17 cellular contexts compared by ENCODE assay signal in the genomic region with DNA sequence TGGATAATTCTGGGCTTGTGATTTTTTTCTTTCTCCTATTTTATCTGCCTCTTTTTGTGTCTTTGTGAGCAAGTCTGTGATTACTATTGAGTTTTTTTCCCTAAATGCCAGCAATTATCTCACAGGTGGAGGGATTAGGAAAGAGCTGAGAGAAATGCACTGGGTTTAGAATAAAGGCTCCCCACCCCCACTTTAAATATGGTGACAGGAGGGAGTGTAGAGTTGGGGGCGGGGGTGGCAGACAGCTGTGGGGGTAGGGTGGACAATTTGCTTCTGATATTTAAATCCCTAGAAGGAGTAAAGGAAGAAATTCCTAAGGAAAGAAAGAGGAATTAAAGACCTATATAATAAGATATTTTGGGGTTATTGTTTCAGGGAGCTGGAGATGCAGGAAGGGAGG.
DNase-seq lines count a peak whose midpoint lies in the region; ATAC-seq, FAIRE-seq and TF ChIP-seq lines count a peak whose summit lies in the region.
"Had no signal": no experiment of that assay in that cellular context is flagged by ENCODE, and none has a peak within 500 bp of the region (broad histone marks: within the 10 kb centered on the region; RNA-seq: fewer than 3 reads in every experiment).

No MANE protein-coding gene starts in this region.

- ATAC-seq in GM19463 (IDR thresholded peaks at IDR 0.05; ENCODE audit: unreplicated experiment) (no peak), GM19324 (IDR thresholded peaks at IDR 0.05; ENCODE audit: low FRiP score, unreplicated experiment) (no peak)

- H3K4me1 Mint-ChIP-seq in nephron progenitor cell = peaks cover 95% of the 10 kb centered on the region

- H3K27ac Mint-ChIP-seq in nephron progenitor cell = peak overlapping the region; percentile 28
- H3K27ac Mint-ChIP-seq: CD4-positive, alpha-beta T cell had no signal

- no peaks in the 10 kb centered on the region for H3K36me3 Mint-ChIP-seq in nephron progenitor cell (ENCODE audit: low read depth)

- DNase-seq in NCI-H1105 (lab: John Stamatoyannopoulos, UW) = peak; percentile 45
- DNase-seq in NCI-H2171 (lab: John Stamatoyannopoulos, UW) = peak; percentile 12
- DNase-seq in NCI-H82 treated with DMSO at 0.1 percent for 48 hours (lab: John Stamatoyannopoulos, UW; ENCODE audit: unreplicated experiment) = peak; percentile 45
- no peak for DNase-seq in nephron progenitor cell
- DNase-seq in H54 (ENCODE audit: insufficient read length, low spot score) = no peak
- no peak for DNase-seq in SHP77 treated with DMSO at 0.1 percent for 48 hours (lab: John Stamatoyannopoulos, UW)
- DNase-seq: ACHN; CD4-positive, alpha-beta T cell; DND-41; GDM1; NCI-H1694 treated with DMSO at 0.1 percent for 48 hours; NCI-H345; RPMI8226; SJCRH30 had no signal

- TF ChIP-seq POLR2A in H54 (IDR thresholded peaks at IDR 0.05; ENCODE audit: low read depth, low read length) = no peak

- TF ChIP-seq CTCF in nephron progenitor cell (IDR thresholded peaks at IDR 0.05) = no peak

- H3K4me3 Mint-ChIP-seq in nephron progenitor cell = no peak overlapping the region
- H3K4me3 Mint-ChIP-seq: CD4-positive, alpha-beta T cell had no signal

- peaks cover 4% of the 10 kb centered on the region for H3K27me3 Mint-ChIP-seq in nephron progenitor cell (ENCODE audit: low read depth, poor library complexity)

- no peak for FAIRE-seq in H54 (lab: Jason Lieb, UNC)
- FAIRE-seq: H1 had no signal

- H3K9me3 Mint-ChIP-seq in nephron progenitor cell = no peaks in the 10 kb centered on the region

Comparison
In these comparisons a context has a peak if more than half of its experiments do, and no peak if none do; other contexts are left out.
1. DNase-seq: peak in NCI-H1105 (single experiment), NCI-H2171 (single experiment) and NCI-H82 treated with DMSO at 0.1 percent for 48 hours (single experiment); none in nephron progenitor cell (single experiment), H54 (single experiment) and SHP77 treated with DMSO at 0.1 percent for 48 hours (single experiment).